13 cellular contexts compared by ENCODE assay signal in the genomic region with DNA sequence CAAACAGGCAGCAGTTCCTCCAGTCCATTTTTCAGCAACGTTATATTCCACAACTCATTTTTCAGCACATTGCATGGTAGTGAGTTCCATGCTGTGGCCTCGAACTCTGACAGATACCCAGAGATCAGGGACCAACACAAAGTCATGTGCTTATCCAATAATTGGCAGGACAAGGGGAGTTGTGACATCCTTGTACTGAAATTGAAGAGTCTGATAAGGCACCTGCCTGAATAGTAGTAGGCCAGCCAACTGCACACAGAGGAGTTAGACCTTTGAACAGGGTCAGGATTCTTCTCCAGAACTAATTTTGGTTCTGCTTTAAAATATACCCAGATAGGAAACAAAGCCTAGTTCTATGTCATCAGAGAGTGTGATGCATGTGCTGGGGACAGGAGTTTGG.
"Had no signal": no experiment of that assay in that cellular context is flagged by ENCODE, and none has a peak within 500 bp of the region (broad histone marks: within the 10 kb centered on the region; RNA-seq: fewer than 3 reads in every experiment).

No MANE protein-coding gene starts in this region.

- H3K36me3 Mint-ChIP-seq: brain had no signal

- H3K4me3 Mint-ChIP-seq: activated CD4-positive, alpha-beta T cell treated with anti-CD3 and anti-CD28 coated beads, Interleukin-2, amount 10 ng/mL, durations not matched to agents 7 days and 5 days; brain; endodermal cell; nephron progenitor cell; stimulated activated naive CD8-positive, alpha-beta T cell treated with anti-CD3 and anti-CD28 coated beads, Interleukin-15, amount 100 ng/mL, for 72 hours had no signal

- ATAC-seq: mucosa of descending colon; stimulated activated naive CD8-positive, alpha-beta T cell treated with anti-CD3 and anti-CD28 coated beads, Interleukin-15, amount 100 ng/mL, for 72 hours had no signal

- H3K4me3 ChIP-seq: mucosa of descending colon, thoracic aorta had no signal

- H3K4me1 Mint-ChIP-seq: activated CD4-positive, alpha-beta T cell treated with anti-CD3 and anti-CD28 coated beads, Interleukin-2, amount 10 ng/mL, durations not matched to agents 7 days and 5 days; brain had no signal

- H3K27me3 Mint-ChIP-seq: activated CD4-positive, alpha-beta T cell treated with anti-CD3 and anti-CD28 coated beads, Interleukin-2, amount 10 ng/mL, durations not matched to agents 7 days and 5 days; brain; stimulated activated naive CD8-positive, alpha-beta T cell treated with anti-CD3 and anti-CD28 coated beads, Interleukin-15, amount 100 ng/mL, for 72 hours had no signal

- DNase-seq: activated CD4-positive, alpha-beta T cell treated with anti-CD3 and anti-CD28 coated beads, Interleukin-2, amount 10 ng/mL, durations not matched to agents 7 days and 5 days; activated CD4-positive, CD25-positive, alpha-beta regulatory T cell; activated naive CD4-positive, alpha-beta T cell treated with anti-CD3 and anti-CD28 coated beads, Interleukin-2, amount 50 U/mL, for 16 hours; amniotic stem cell; endodermal cell; islet precursor cell; mucosa of descending colon; nephron progenitor cell; stimulated activated CD4-positive, alpha-beta T cell treated with anti-CD3 and anti-CD28 coated beads, Interleukin-4, amount 100 ng/mL, for 4 hours; stimulated activated naive CD8-positive, alpha-beta T cell treated with anti-CD3 and anti-CD28 coated beads, Interleukin-15, amount 100 ng/mL, for 72 hours had no signal

- H3K9me3 ChIP-seq: mucosa of descending colon, thoracic aorta had no signal

- H3K9me3 Mint-ChIP-seq: activated CD4-positive, alpha-beta T cell treated with anti-CD3 and anti-CD28 coated beads, Interleukin-2, amount 10 ng/mL, durations not matched to agents 7 days and 5 days; brain; endodermal cell; nephron progenitor cell; stimulated activated naive CD8-positive, alpha-beta T cell treated with anti-CD3 and anti-CD28 coated beads, Interleukin-15, amount 100 ng/mL, for 72 hours had no signal

- H3K27ac Mint-ChIP-seq: activated CD4-positive, alpha-beta T cell treated with anti-CD3 and anti-CD28 coated beads, Interleukin-2, amount 10 ng/mL, durations not matched to agents 7 days and 5 days; brain; endodermal cell; nephron progenitor cell; stimulated activated naive CD8-positive, alpha-beta T cell treated with anti-CD3 and anti-CD28 coated beads, Interleukin-15, amount 100 ng/mL, for 72 hours had no signal

- FAIRE-seq: urothelium cell line had no signal
